In the genomic region with DNA sequence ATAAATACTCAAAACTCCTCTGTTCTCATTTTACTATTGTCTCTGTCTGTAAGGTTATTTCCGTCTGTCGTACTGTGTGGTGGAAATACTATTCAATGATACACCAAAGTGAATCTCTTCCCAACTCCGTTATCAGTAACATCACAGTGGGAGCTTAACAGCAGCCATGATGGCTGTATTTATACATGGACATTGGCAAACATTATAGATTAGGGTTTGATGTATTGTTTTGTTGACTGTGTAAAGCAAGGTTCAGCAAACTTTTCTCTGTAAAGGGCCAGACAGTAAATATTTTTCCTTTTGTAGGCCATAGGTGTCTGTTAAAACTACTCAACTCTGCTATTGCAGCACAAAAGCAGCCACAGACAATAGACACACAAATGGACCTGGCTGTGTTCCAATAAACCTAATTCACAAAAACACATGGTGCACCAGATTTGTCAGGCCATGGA, we compare ENCODE assay signal across 1 cellular context.
TF ChIP-seq lines count a peak whose summit lies in the region.

No MANE protein-coding gene starts in this region.

TF ChIP-seq in HepG2, 621 proteins besides CTCF, POLR2A, EP300 and RAD21 (continued from another document and continues in another):
- TF ChIP-seq NCOR1 (IDR thresholded peaks at IDR 0.05; ENCODE audit: borderline replicate concordance, low read length) (peak; percentile 76; the same call in 1 of the 2 replicates), NR2F2 (IDR thresholded peaks at IDR 0.05; ENCODE audit: borderline replicate concordance, low read depth) (0 out of 2 replicates have a peak, but pooled peaks have one; percentile 67), ZMYM2 (CRISPR knock-in tag; IDR thresholded peaks at IDR 0.05) (no peak), TBL1XR1 (IDR thresholded peaks at IDR 0.05; ENCODE audit: borderline replicate concordance, low read length, partially characterized antibody) (peak; percentile 91), ZNF619 (CRISPR knock-in tag; IDR thresholded peaks at IDR 0.05) (no peak), ONECUT2 (CRISPR knock-in tag; IDR thresholded peaks at IDR 0.05) (no peak), ZNF678 (CRISPR knock-in tag; IDR thresholded peaks at IDR 0.05) (no peak), ETV5 (CRISPR knock-in tag; IDR thresholded peaks at IDR 0.05; ENCODE audit: borderline replicate concordance) (peak; percentile 11; the same call in 1 of the 2 replicates), ZSCAN29 (CRISPR knock-in tag; conservative IDR thresholded peaks at IDR 0.05) (no peak), HOXA3 (CRISPR knock-in tag; IDR thresholded peaks at IDR 0.05) (no peak), ZNF7 (CRISPR knock-in tag; IDR thresholded peaks at IDR 0.05) (no peak), ATRX (CRISPR knock-in tag; IDR thresholded peaks at IDR 0.05; ENCODE audit: borderline replicate concordance) (no peak), ZNF496 (CRISPR knock-in tag; IDR thresholded peaks at IDR 0.05; ENCODE audit: insufficient replicate concordance) (no peak), ZNF34 (CRISPR knock-in tag; IDR thresholded peaks at IDR 0.05; ENCODE audit: borderline replicate concordance) (no peak), KMT2A (CRISPR knock-in tag; IDR thresholded peaks at IDR 0.05) (no peak), ZNF33A (CRISPR knock-in tag; IDR thresholded peaks at IDR 0.05; ENCODE audit: borderline replicate concordance) (no peak), HDAC1 (CRISPR knock-in tag; IDR thresholded peaks at IDR 0.05) (peak; percentile 66), EEA1 (CRISPR knock-in tag; IDR thresholded peaks at IDR 0.05; ENCODE audit: borderline replicate concordance) (no peak), ZSCAN22 (CRISPR knock-in tag; IDR thresholded peaks at IDR 0.05) (no peak), ZIK1 (CRISPR knock-in tag; IDR thresholded peaks at IDR 0.05; ENCODE audit: borderline replicate concordance, low read depth) (no peak), PHB2 (IDR thresholded peaks at IDR 0.05; ENCODE audit: partially characterized antibody) (no peak), NR1H2 (CRISPR knock-in tag; IDR thresholded peaks at IDR 0.05; ENCODE audit: borderline replicate concordance, low read depth) (no peak), DNMT1 (CRISPR knock-in tag; IDR thresholded peaks at IDR 0.05) (no peak), CENPT (CRISPR knock-in tag; IDR thresholded peaks at IDR 0.05; ENCODE audit: low read depth) (no peak), ZNF207 (IDR thresholded peaks at IDR 0.05; ENCODE audit: borderline replicate concordance) (no peak), CREM (IDR thresholded peaks at IDR 0.05) (peak; percentile 49; the same call in 1 of the 2 replicates), CREM (CRISPR knock-in tag; IDR thresholded peaks at IDR 0.05) (no peak)
- TF ChIP-seq, protein P1, sequence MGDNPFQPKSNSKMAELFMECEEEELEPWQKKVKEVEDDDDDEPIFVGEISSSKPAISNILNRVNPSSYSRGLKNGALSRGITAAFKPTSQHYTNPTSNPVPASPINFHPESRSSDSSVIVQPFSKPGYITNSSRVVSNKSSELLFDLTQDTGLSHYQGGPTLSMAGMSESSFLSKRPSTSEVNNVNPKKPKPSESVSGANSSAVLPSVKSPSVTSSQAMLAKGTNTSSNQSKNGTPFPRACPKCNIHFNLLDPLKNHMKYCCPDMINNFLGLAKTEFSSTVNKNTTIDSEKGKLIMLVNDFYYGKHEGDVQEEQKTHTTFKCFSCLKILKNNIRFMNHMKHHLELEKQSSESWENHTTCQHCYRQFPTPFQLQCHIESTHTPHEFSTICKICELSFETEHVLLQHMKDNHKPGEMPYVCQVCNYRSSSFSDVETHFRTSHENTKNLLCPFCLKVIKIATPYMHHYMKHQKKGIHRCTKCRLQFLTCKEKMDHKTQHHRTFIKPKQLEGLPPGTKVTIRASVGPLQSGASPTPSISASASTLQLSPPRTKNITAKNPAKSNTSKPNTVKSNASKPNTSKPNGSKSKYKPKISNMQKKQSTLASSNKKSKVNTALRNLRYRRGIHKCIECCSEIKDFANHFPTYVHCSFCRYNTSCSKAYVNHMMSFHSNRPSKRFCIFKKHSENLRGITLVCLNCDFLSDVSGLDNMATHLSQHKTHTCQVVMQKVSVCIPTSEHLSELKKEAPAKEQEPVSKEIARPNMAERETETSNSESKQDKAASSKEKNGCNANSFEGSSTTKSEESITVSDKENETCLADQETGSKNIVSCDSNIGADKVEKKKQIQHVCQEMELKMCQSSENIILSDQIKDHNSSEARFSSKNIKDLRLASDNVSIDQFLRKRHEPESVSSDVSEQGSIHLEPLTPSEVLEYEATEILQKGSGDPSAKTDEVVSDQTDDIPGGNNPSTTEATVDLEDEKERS (CRISPR knock-in tag; IDR thresholded peaks at IDR 0.05), result no peak
- TF ChIP-seq, protein P2, sequence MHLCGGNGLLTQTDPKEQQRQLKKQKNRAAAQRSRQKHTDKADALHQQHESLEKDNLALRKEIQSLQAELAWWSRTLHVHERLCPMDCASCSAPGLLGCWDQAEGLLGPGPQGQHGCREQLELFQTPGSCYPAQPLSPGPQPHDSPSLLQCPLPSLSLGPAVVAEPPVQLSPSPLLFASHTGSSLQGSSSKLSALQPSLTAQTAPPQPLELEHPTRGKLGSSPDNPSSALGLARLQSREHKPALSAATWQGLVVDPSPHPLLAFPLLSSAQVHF (CRISPR knock-in tag; IDR thresholded peaks at IDR 0.05), result no peak
- TF ChIP-seq, protein P3, sequence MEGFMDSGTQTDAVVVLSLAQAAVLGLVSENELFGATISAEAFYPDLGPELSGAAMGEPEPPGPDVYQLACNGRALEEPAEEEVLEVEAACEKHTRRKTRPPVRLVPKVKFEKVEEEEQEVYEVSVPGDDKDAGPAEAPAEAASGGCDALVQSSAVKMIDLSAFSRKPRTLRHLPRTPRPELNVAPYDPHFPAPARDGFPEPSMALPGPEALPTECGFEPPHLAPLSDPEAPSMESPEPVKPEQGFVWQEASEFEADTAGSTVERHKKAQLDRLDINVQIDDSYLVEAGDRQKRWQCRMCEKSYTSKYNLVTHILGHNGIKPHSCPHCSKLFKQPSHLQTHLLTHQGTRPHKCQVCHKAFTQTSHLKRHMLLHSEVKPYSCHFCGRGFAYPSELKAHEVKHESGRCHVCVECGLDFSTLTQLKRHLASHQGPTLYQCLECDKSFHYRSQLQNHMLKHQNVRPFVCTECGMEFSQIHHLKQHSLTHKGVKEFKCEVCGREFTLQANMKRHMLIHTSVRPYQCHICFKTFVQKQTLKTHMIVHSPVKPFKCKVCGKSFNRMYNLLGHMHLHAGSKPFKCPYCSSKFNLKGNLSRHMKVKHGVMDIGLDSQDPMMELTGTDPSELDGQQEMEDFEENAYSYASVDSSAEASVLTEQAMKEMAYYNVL (CRISPR knock-in tag; IDR thresholded peaks at IDR 0.05; ENCODE audit: borderline replicate concordance), result no peak
- TF ChIP-seq, protein P4, sequence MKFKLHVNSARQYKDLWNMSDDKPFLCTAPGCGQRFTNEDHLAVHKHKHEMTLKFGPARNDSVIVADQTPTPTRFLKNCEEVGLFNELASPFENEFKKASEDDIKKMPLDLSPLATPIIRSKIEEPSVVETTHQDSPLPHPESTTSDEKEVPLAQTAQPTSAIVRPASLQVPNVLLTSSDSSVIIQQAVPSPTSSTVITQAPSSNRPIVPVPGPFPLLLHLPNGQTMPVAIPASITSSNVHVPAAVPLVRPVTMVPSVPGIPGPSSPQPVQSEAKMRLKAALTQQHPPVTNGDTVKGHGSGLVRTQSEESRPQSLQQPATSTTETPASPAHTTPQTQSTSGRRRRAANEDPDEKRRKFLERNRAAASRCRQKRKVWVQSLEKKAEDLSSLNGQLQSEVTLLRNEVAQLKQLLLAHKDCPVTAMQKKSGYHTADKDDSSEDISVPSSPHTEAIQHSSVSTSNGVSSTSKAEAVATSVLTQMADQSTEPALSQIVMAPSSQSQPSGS (CRISPR knock-in tag; IDR thresholded peaks at IDR 0.05), result 0 out of 2 replicates have a peak, but pooled peaks have one; percentile 24
- TF ChIP-seq, protein P5, sequence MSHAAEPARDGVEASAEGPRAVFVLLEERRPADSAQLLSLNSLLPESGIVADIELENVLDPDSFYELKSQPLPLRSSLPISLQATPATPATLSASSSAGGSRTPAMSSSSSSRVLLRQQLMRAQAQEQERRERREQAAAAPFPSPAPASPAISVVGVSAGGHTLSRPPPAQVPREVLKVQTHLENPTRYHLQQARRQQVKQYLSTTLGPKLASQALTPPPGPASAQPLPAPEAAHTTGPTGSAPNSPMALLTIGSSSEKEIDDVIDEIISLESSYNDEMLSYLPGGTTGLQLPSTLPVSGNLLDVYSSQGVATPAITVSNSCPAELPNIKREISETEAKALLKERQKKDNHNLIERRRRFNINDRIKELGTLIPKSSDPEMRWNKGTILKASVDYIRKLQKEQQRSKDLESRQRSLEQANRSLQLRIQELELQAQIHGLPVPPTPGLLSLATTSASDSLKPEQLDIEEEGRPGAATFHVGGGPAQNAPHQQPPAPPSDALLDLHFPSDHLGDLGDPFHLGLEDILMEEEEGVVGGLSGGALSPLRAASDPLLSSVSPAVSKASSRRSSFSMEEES (CRISPR knock-in tag; IDR thresholded peaks at IDR 0.05), result no peak
- TF ChIP-seq, protein P6, sequence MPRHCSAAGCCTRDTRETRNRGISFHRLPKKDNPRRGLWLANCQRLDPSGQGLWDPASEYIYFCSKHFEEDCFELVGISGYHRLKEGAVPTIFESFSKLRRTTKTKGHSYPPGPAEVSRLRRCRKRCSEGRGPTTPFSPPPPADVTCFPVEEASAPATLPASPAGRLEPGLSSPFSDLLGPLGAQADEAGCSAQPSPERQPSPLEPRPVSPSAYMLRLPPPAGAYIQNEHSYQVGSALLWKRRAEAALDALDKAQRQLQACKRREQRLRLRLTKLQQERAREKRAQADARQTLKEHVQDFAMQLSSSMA (CRISPR knock-in tag; IDR thresholded peaks at IDR 0.05), result no peak
- TF ChIP-seq, protein P7, sequence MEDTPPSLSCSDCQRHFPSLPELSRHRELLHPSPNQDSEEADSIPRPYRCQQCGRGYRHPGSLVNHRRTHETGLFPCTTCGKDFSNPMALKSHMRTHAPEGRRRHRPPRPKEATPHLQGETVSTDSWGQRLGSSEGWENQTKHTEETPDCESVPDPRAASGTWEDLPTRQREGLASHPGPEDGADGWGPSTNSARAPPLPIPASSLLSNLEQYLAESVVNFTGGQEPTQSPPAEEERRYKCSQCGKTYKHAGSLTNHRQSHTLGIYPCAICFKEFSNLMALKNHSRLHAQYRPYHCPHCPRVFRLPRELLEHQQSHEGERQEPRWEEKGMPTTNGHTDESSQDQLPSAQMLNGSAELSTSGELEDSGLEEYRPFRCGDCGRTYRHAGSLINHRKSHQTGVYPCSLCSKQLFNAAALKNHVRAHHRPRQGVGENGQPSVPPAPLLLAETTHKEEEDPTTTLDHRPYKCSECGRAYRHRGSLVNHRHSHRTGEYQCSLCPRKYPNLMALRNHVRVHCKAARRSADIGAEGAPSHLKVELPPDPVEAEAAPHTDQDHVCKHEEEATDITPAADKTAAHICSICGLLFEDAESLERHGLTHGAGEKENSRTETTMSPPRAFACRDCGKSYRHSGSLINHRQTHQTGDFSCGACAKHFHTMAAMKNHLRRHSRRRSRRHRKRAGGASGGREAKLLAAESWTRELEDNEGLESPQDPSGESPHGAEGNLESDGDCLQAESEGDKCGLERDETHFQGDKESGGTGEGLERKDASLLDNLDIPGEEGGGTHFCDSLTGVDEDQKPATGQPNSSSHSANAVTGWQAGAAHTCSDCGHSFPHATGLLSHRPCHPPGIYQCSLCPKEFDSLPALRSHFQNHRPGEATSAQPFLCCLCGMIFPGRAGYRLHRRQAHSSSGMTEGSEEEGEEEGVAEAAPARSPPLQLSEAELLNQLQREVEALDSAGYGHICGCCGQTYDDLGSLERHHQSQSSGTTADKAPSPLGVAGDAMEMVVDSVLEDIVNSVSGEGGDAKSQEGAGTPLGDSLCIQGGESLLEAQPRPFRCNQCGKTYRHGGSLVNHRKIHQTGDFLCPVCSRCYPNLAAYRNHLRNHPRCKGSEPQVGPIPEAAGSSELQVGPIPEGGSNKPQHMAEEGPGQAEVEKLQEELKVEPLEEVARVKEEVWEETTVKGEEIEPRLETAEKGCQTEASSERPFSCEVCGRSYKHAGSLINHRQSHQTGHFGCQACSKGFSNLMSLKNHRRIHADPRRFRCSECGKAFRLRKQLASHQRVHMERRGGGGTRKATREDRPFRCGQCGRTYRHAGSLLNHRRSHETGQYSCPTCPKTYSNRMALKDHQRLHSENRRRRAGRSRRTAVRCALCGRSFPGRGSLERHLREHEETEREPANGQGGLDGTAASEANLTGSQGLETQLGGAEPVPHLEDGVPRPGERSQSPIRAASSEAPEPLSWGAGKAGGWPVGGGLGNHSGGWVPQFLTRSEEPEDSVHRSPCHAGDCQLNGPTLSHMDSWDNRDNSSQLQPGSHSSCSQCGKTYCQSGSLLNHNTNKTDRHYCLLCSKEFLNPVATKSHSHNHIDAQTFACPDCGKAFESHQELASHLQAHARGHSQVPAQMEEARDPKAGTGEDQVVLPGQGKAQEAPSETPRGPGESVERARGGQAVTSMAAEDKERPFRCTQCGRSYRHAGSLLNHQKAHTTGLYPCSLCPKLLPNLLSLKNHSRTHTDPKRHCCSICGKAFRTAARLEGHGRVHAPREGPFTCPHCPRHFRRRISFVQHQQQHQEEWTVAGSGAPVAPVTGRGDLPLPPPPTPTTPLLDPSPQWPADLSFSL (CRISPR knock-in tag; IDR thresholded peaks at IDR 0.05), result no peak
- TF ChIP-seq, protein P8, sequence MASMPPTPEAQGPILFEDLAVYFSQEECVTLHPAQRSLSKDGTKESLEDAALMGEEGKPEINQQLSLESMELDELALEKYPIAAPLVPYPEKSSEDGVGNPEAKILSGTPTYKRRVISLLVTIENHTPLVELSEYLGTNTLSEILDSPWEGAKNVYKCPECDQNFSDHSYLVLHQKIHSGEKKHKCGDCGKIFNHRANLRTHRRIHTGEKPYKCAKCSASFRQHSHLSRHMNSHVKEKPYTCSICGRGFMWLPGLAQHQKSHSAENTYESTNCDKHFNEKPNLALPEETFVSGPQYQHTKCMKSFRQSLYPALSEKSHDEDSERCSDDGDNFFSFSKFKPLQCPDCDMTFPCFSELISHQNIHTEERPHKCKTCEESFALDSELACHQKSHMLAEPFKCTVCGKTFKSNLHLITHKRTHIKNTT (CRISPR knock-in tag; IDR thresholded peaks at IDR 0.05), result no peak
- TF ChIP-seq, protein P9, sequence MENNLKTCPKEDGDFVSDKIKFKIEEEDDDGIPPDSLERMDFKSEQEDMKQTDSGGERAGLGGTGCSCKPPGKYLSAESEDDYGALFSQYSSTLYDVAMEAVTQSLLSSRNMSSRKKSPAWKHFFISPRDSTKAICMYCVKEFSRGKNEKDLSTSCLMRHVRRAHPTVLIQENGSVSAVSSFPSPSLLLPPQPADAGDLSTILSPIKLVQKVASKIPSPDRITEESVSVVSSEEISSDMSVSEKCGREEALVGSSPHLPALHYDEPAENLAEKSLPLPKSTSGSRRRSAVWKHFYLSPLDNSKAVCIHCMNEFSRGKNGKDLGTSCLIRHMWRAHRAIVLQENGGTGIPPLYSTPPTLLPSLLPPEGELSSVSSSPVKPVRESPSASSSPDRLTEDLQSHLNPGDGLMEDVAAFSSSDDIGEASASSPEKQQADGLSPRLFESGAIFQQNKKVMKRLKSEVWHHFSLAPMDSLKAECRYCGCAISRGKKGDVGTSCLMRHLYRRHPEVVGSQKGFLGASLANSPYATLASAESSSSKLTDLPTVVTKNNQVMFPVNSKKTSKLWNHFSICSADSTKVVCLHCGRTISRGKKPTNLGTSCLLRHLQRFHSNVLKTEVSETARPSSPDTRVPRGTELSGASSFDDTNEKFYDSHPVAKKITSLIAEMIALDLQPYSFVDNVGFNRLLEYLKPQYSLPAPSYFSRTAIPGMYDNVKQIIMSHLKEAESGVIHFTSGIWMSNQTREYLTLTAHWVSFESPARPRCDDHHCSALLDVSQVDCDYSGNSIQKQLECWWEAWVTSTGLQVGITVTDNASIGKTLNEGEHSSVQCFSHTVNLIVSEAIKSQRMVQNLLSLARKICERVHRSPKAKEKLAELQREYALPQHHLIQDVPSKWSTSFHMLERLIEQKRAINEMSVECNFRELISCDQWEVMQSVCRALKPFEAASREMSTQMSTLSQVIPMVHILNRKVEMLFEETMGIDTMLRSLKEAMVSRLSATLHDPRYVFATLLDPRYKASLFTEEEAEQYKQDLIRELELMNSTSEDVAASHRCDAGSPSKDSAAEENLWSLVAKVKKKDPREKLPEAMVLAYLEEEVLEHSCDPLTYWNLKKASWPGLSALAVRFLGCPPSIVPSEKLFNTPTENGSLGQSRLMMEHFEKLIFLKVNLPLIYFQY (CRISPR knock-in tag; IDR thresholded peaks at IDR 0.05; ENCODE audit: borderline replicate concordance), result no peak
